Comparison of ENCODE assay signal across 16 cellular contexts in genomic region chr2:75667884-75668283, GRCh38. TPM values are rescaled to one million over a fixed set of nuclear protein-coding genes. Genes with fewer than 3 reads are reported as not detected.
DNase-seq lines count a peak whose midpoint lies in the region; ATAC-seq lines count a peak whose summit lies in the region.
"Had no signal": no experiment of that assay in that cellular context is flagged by ENCODE, and none has a peak within 500 bp of the region (broad histone marks: within the 10 kb centered on the region; RNA-seq: fewer than 3 reads in every experiment).

No MANE protein-coding gene starts in this region.

- peak overlapping the region; percentile 22 for H3K27ac Mint-ChIP-seq in central memory CD8-positive, alpha-beta T cell (ENCODE audit: low read depth)
- H3K27ac Mint-ChIP-seq: CD4-positive, alpha-beta T cell; IgD-negative memory B cell had no signal

- DNase-seq in EH (ENCODE audit: low read depth): peak; percentile 10
- DNase-seq in central memory CD8-positive, alpha-beta T cell (ENCODE audit: low spot score in 2 of 2): no peak
- DNase-seq in kidney tubule cell (ENCODE audit: low spot score): peak; percentile 70
- DNase-seq in renal cortical epithelial cell (ENCODE audit: low read depth): peak; percentile 94
- no peak for DNase-seq in foreskin melanocyte
- DNase-seq: CD4-positive, alpha-beta T cell; EL; H9; NCI-H1417 treated with DMSO at 0.1 percent for 48 hours; NCI-H2029; NCI-H510A; NCI-H82 had no signal

- no peaks in the 10 kb centered on the region for H3K27me3 Mint-ChIP-seq in central memory CD8-positive, alpha-beta T cell
- H3K27me3 Mint-ChIP-seq: CD4-positive, alpha-beta T cell; IgD-negative memory B cell had no signal

- no peak for ATAC-seq in central memory CD8-positive, alpha-beta T cell (replicated peaks; ENCODE audit: extremely low read depth, poor library complexity, severe bottlenecking)
- ATAC-seq in GM21447 (IDR thresholded peaks at IDR 0.05; ENCODE audit: unreplicated experiment): no peak
- ATAC-seq in GM21723 (IDR thresholded peaks at IDR 0.05; ENCODE audit: unreplicated experiment): no peak
- ATAC-seq: Right ventricle myocardium inferior had no signal

- H3K4me3 Mint-ChIP-seq in central memory CD8-positive, alpha-beta T cell: no peak overlapping the region
- H3K4me3 Mint-ChIP-seq: CD4-positive, alpha-beta T cell; H9; IgD-negative memory B cell had no signal

- no peaks in the 10 kb centered on the region for H3K9me3 Mint-ChIP-seq in central memory CD8-positive, alpha-beta T cell
- H3K9me3 Mint-ChIP-seq: CD4-positive, alpha-beta T cell; H9; IgD-negative memory B cell had no signal

- H3K4me1 Mint-ChIP-seq in central memory CD8-positive, alpha-beta T cell: no peaks in the 10 kb centered on the region
- H3K4me1 Mint-ChIP-seq: IgD-negative memory B cell had no signal

- peaks cover 31% of the 10 kb centered on the region for H3K36me3 Mint-ChIP-seq in central memory CD8-positive, alpha-beta T cell (ENCODE audit: insufficient read depth)

RNA-seq across cellular contexts. Expression of gene MRPL19, which starts 21.3 kb away (rescaled TPM):
- 68.0 and 68.9 TPM in 2 replicates for total RNA-seq in renal cortical epithelial cell

RNA-seq across cellular contexts. Expression of gene GCFC2, which starts 42.8 kb away (rescaled TPM):
- total RNA-seq in renal cortical epithelial cell: 11.3 and 14.6 TPM in 2 replicates

Comparison
In these comparisons a context has a peak if more than half of its experiments do, and no peak if none do; other contexts are left out.
1. DNase-seq: peak in EH (single experiment), kidney tubule cell (single experiment) and renal cortical epithelial cell (single experiment); none in central memory CD8-positive, alpha-beta T cell (0 of 2) and foreskin melanocyte (single experiment).